ENCODE assay signal across 17 cellular contexts in genomic region chr17:69065113-69065512, GRCh38. TPM values are rescaled to one million over a fixed set of nuclear protein-coding genes. Genes with fewer than 3 reads are reported as not detected.
DNase-seq lines count a peak whose midpoint lies in the region; ATAC-seq and TF ChIP-seq lines count a peak whose summit lies in the region.
"Had no signal": no experiment of that assay in that cellular context is flagged by ENCODE, and none has a peak within 500 bp of the region (broad histone marks: within the 10 kb centered on the region; RNA-seq: fewer than 3 reads in every experiment).

No MANE protein-coding gene starts in this region.

- no peaks in the 10 kb centered on the region for H3K9me3 ChIP-seq in uterus

- H3K4me1 ChIP-seq in KMS-11 (ENCODE audit: low read depth, poor library complexity, severe bottlenecking): peaks cover 14% of the 10 kb centered on the region
- no peaks in the 10 kb centered on the region for H3K4me1 ChIP-seq in uterus

- DNase-seq in activated T-cell treated with anti-CD3 and anti-CD28 coated beads, Interleukin-2, amount 50 U/mL, for 72 hours: no peak
- DNase-seq in activated T-cell treated with anti-CD3 and anti-CD28 coated beads, Interleukin-2, amount 50 U/mL, for 24 hours: no peak
- DNase-seq in uterus: no peak
- DNase-seq in osteocyte (ENCODE audit: extremely low spot score, unreplicated experiment): no peak
- DNase-seq in H7: no peak
- DNase-seq in HuH-7.5 (ENCODE audit: low spot score): no peak
- DNase-seq: ACHN; CD4-positive, alpha-beta T cell; DMS153; DMS79 treated with DMSO at 0.1 percent for 48 hours; GDM1; GM23248 had no signal

- no peak overlapping the region for H3K4me3 ChIP-seq in KMS-11 (IDR thresholded peaks at IDR 0.05; ENCODE audit: insufficient read depth, low read depth, low read length)
- no peak overlapping the region for H3K4me3 ChIP-seq in uterus
- no peak overlapping the region for H3K4me3 ChIP-seq in H7 (ENCODE audit: insufficient read depth, low read depth, low read length)
- H3K4me3 ChIP-seq: BLaER1 treated with 17β-estradiol and CSF1 and Interleukin-3, amounts not matched to agents 10 nM and 100 nM; GM23248 had no signal

- no peaks in the 10 kb centered on the region for H3K9me3 Mint-ChIP-seq in activated T-cell treated with anti-CD3 and anti-CD28 coated beads, Interleukin-2, amount 50 U/mL, for 72 hours
- no peaks in the 10 kb centered on the region for H3K9me3 Mint-ChIP-seq in activated T-cell treated with anti-CD3 and anti-CD28 coated beads, Interleukin-2, amount 50 U/mL, for 24 hours
- peaks cover 67% of the 10 kb centered on the region for H3K9me3 Mint-ChIP-seq in dendritic cell treated with granulocyte-macrophage colony-stimulating factor and Interleukin-4, amounts not matched to agents 40 ng/mL and 50 ng/mL, for 4 days
- no peaks in the 10 kb centered on the region for H3K9me3 Mint-ChIP-seq in osteocyte (ENCODE audit: unreplicated experiment)
- H3K9me3 Mint-ChIP-seq: CD4-positive, alpha-beta T cell had no signal

- H3K36me3 Mint-ChIP-seq in activated T-cell treated with anti-CD3 and anti-CD28 coated beads, Interleukin-2, amount 50 U/mL, for 72 hours (ENCODE audit: insufficient read depth in 2 of 2): no peaks in the 10 kb centered on the region
- no peaks in the 10 kb centered on the region for H3K36me3 Mint-ChIP-seq in activated T-cell treated with anti-CD3 and anti-CD28 coated beads, Interleukin-2, amount 50 U/mL, for 24 hours (ENCODE audit: low read depth)
- peaks cover 70% of the 10 kb centered on the region for H3K36me3 Mint-ChIP-seq in dendritic cell treated with granulocyte-macrophage colony-stimulating factor and Interleukin-4, amounts not matched to agents 40 ng/mL and 50 ng/mL, for 4 days (ENCODE audit: low read depth)
- no peaks in the 10 kb centered on the region for H3K36me3 Mint-ChIP-seq in osteocyte (ENCODE audit: unreplicated experiment)

- H3K27ac Mint-ChIP-seq in activated T-cell treated with anti-CD3 and anti-CD28 coated beads, Interleukin-2, amount 50 U/mL, for 72 hours: peak overlapping the region; percentile 11
- H3K27ac Mint-ChIP-seq in activated T-cell treated with anti-CD3 and anti-CD28 coated beads, Interleukin-2, amount 50 U/mL, for 24 hours: no peak overlapping the region
- peak overlapping the region; percentile 85 for H3K27ac Mint-ChIP-seq in dendritic cell treated with granulocyte-macrophage colony-stimulating factor and Interleukin-4, amounts not matched to agents 40 ng/mL and 50 ng/mL, for 4 days
- no peak overlapping the region for H3K27ac Mint-ChIP-seq in osteocyte (ENCODE audit: unreplicated experiment)
- H3K27ac Mint-ChIP-seq: CD4-positive, alpha-beta T cell had no signal

- H4K20me1 ChIP-seq in KMS-11 (ENCODE audit: insufficient read depth): no peaks in the 10 kb centered on the region
- H4K20me1 ChIP-seq: BLaER1 treated with 17β-estradiol and CSF1 and Interleukin-3, amounts not matched to agents 10 nM and 100 nM had no signal

- no peak overlapping the region for H3K4me3 Mint-ChIP-seq in activated T-cell treated with anti-CD3 and anti-CD28 coated beads, Interleukin-2, amount 50 U/mL, for 72 hours
- H3K4me3 Mint-ChIP-seq in activated T-cell treated with anti-CD3 and anti-CD28 coated beads, Interleukin-2, amount 50 U/mL, for 24 hours: no peak overlapping the region
- H3K4me3 Mint-ChIP-seq in dendritic cell treated with granulocyte-macrophage colony-stimulating factor and Interleukin-4, amounts not matched to agents 40 ng/mL and 50 ng/mL, for 4 days: no peak overlapping the region
- H3K4me3 Mint-ChIP-seq in osteocyte (ENCODE audit: unreplicated experiment): no peak overlapping the region
- H3K4me3 Mint-ChIP-seq: CD4-positive, alpha-beta T cell had no signal

- H3K79me2 ChIP-seq in KMS-11 (ENCODE audit: insufficient read depth, low read depth): no peaks in the 10 kb centered on the region

- peaks cover 10% of the 10 kb centered on the region for H3K27me3 Mint-ChIP-seq in activated T-cell treated with anti-CD3 and anti-CD28 coated beads, Interleukin-2, amount 50 U/mL, for 72 hours (ENCODE audit: low read depth)
- H3K27me3 Mint-ChIP-seq in activated T-cell treated with anti-CD3 and anti-CD28 coated beads, Interleukin-2, amount 50 U/mL, for 24 hours: peaks cover 3% of the 10 kb centered on the region
- no peaks in the 10 kb centered on the region for H3K27me3 Mint-ChIP-seq in dendritic cell treated with granulocyte-macrophage colony-stimulating factor and Interleukin-4, amounts not matched to agents 40 ng/mL and 50 ng/mL, for 4 days
- no peaks in the 10 kb centered on the region for H3K27me3 Mint-ChIP-seq in osteocyte (ENCODE audit: unreplicated experiment)
- H3K27me3 Mint-ChIP-seq: CD4-positive, alpha-beta T cell; IgD-negative memory B cell had no signal

- no peak overlapping the region for H3K9ac ChIP-seq in KMS-11
- H3K9ac ChIP-seq: GM23248 had no signal

- intact Hi-C loops in dendritic cell treated with granulocyte-macrophage colony-stimulating factor and Interleukin-4, amounts not matched to agents 40 ng/mL and 50 ng/mL, for 4 days (cut with micrococcal nuclease): loop anchor here (10.0 kb wide), 2 partner anchors 70 to 170 kb away; no protein-coding TSS in a partner anchor
- intact Hi-C loops in uterus (cut with DNase I; ENCODE audit: low total_unique reads): no loop called here

- peak overlapping the region; percentile 38 for H3K4me2 ChIP-seq in KMS-11

- H3K27me3 ChIP-seq in KMS-11 (ENCODE audit: insufficient read depth, low read depth) (no peaks in the 10 kb centered on the region), uterus (no peaks in the 10 kb centered on the region), H7 (ENCODE audit: control insufficient read depth, insufficient read depth, low read length) (no peaks in the 10 kb centered on the region)
- H3K27me3 ChIP-seq: BLaER1 treated with 17β-estradiol and CSF1 and Interleukin-3, amounts not matched to agents 10 nM and 100 nM had no signal

- H3K4me1 Mint-ChIP-seq in activated T-cell treated with anti-CD3 and anti-CD28 coated beads, Interleukin-2, amount 50 U/mL, for 72 hours (ENCODE audit: low read depth): peaks cover 20% of the 10 kb centered on the region
- peaks cover 7% of the 10 kb centered on the region for H3K4me1 Mint-ChIP-seq in activated T-cell treated with anti-CD3 and anti-CD28 coated beads, Interleukin-2, amount 50 U/mL, for 24 hours (ENCODE audit: low read depth)
- H3K4me1 Mint-ChIP-seq in dendritic cell treated with granulocyte-macrophage colony-stimulating factor and Interleukin-4, amounts not matched to agents 40 ng/mL and 50 ng/mL, for 4 days (ENCODE audit: low read depth): peaks cover 45% of the 10 kb centered on the region
- H3K4me1 Mint-ChIP-seq in osteocyte (ENCODE audit: unreplicated experiment): peaks cover 44% of the 10 kb centered on the region

- H2AFZ ChIP-seq in KMS-11 (ENCODE audit: low read depth): no peak overlapping the region
- H2AFZ ChIP-seq: GM23248 had no signal

- no peak for ATAC-seq in activated T-cell treated with anti-CD3 and anti-CD28 coated beads, Interleukin-2, amount 50 U/mL, for 72 hours (replicated peaks in 1 of 2)

- no peaks in the 10 kb centered on the region for H3K36me3 ChIP-seq in KMS-11 (ENCODE audit: insufficient read depth)
- H3K36me3 ChIP-seq in uterus: no peaks in the 10 kb centered on the region
- H3K36me3 ChIP-seq in H7 (replicated peaks; ENCODE audit: control insufficient read depth, insufficient read depth, low read length): no peaks in the 10 kb centered on the region
- H3K36me3 ChIP-seq: BLaER1 treated with 17β-estradiol and CSF1 and Interleukin-3, amounts not matched to agents 10 nM and 100 nM had no signal

- H3K27ac ChIP-seq in KMS-11 (no peak overlapping the region), uterus (peak overlapping the region; percentile 41 to 73)
- H3K27ac ChIP-seq: GM23248 had no signal

- no peak for TF ChIP-seq POLR2A in uterus (IDR thresholded peaks at IDR 0.05)

- TF ChIP-seq CTCF in KMS-11 (conservative IDR thresholded peaks at IDR 0.05; ENCODE audit: low read depth, low read length) (no peak), uterus (IDR thresholded peaks at IDR 0.05) (no peak), osteocyte (IDR thresholded peaks at IDR 0.05) (no peak)

RNA-seq across cellular contexts. Expression of gene ABCA9, which starts 4.4 kb away (rescaled TPM):
- total RNA-seq in activated T-cell treated with anti-CD3 and anti-CD28 coated beads, Interleukin-2, amount 50 U/mL, for 72 hours: under 1 TPM; 0.09 to 0.17 TPM
- total RNA-seq in uterus (10 to 100 TPM in 3 of 4 donors, 1 to 10 TPM in 1; 8.2 to 32.1 (median 18.4) TPM), osteocyte (1.1 and 1.8 TPM in 2 replicates)
- not detected in 2 replicates for total RNA-seq in H7 (2014; rRNA removed; shearing (Covaris generic))
- total RNA-seq: HT-29 had no signal

Comparison
In these comparisons a context has a peak if more than half of its experiments do, and no peak if none do; other contexts are left out.
1. H3K27ac Mint-ChIP-seq: peak in activated T-cell treated with anti-CD3 and anti-CD28 coated beads, Interleukin-2, amount 50 U/mL, for 72 hours (single experiment) and dendritic cell treated with granulocyte-macrophage colony-stimulating factor and Interleukin-4, amounts not matched to agents 40 ng/mL and 50 ng/mL, for 4 days (single experiment); none in activated T-cell treated with anti-CD3 and anti-CD28 coated beads, Interleukin-2, amount 50 U/mL, for 24 hours (single experiment) and osteocyte (single experiment).